Comparison of ENCODE assay signal across 15 cellular contexts in the genomic region with DNA sequence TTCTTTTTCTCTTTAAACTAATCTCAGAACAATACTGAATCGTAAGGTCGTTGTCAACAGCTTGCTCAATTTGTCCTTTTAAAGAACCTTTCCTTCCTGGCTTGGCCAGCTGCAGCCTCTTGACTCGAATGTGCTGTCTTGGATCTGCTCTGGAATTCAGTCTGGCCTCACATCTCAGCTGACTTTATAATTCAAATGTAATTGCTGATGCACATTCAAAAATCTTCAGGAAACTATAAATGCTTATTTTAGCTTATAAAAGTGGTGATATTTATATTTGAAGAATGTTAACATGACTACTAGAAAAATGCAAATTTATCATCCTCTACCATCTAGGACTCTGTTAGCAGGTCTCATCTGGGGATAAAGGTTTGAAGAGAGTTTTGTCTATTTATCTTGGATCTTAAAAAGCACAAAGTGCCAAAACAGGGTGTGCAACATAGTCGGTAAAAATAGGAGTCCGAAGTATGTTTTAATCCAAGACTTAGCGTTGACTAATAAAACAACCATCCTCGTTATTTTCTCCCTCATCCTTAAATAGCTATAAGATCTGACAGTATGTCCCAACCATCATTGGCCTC.
DNase-seq lines count a peak whose midpoint lies in the region; ATAC-seq, FAIRE-seq and TF ChIP-seq lines count a peak whose summit lies in the region.
"Had no signal": no experiment of that assay in that cellular context is flagged by ENCODE, and none has a peak within 500 bp of the region (broad histone marks: within the 10 kb centered on the region; RNA-seq: fewer than 3 reads in every experiment).

No MANE protein-coding gene starts in this region.

- no peak overlapping the region for H3K14ac ChIP-seq in mesenchymal stem cell (ENCODE audit: low read length in 2 of 2)

- no peak overlapping the region for H3K4ac ChIP-seq in mesenchymal stem cell (ENCODE audit: low read depth in 1 of 2, low read length in 2 of 2)

- H3K9me3 ChIP-seq in esophagus squamous epithelium = no peaks in the 10 kb centered on the region
- no peaks in the 10 kb centered on the region for H3K9me3 ChIP-seq in mesenchymal stem cell (ENCODE audit: control insufficient read depth, low read length)
- no peaks in the 10 kb centered on the region for H3K9me3 ChIP-seq in thoracic aorta

- H3K27me3 ChIP-seq in esophagus squamous epithelium = no peaks in the 10 kb centered on the region
- no peaks in the 10 kb centered on the region for H3K27me3 ChIP-seq in mesenchymal stem cell (ENCODE audit: control insufficient read depth in 1 of 2, insufficient read depth in 1 of 2, low read length in 2 of 2)
- no peaks in the 10 kb centered on the region for H3K27me3 ChIP-seq in thoracic aorta (replicated peaks; ENCODE audit: insufficient read depth)

- H3K36me3 ChIP-seq in esophagus squamous epithelium = no peaks in the 10 kb centered on the region
- no peaks in the 10 kb centered on the region for H3K36me3 ChIP-seq in mesenchymal stem cell (ENCODE audit: control insufficient read depth in 1 of 2, insufficient read depth in 2 of 2, low read depth in 1 of 2, low read length in 2 of 2)
- H3K36me3 ChIP-seq in thoracic aorta = no peaks in the 10 kb centered on the region

- H2AFZ ChIP-seq in mesenchymal stem cell (ENCODE audit: low read depth, low read length) = no peak overlapping the region

- H2AK5ac ChIP-seq in mesenchymal stem cell (ENCODE audit: low read length, severe bottlenecking) = no peak overlapping the region

- H3K4me1 ChIP-seq in esophagus squamous epithelium (peaks cover 0 to 25% (median 8%) of the 10 kb centered on the region in 3 donors), mesenchymal stem cell (ENCODE audit: control insufficient read depth, insufficient read depth, low read depth, low read length) (peaks cover 4% of the 10 kb centered on the region), thoracic aorta (ENCODE audit: control insufficient read depth in 1 of 2, low read depth in 2 of 2) (peaks cover 27 to 48% of the 10 kb centered on the region in 2 donors)

- H2BK15ac ChIP-seq in mesenchymal stem cell (ENCODE audit: low read depth, poor library complexity, severe bottlenecking) = no peak overlapping the region

- no peak overlapping the region for H2BK5ac ChIP-seq in mesenchymal stem cell (ENCODE audit: low read depth, low read length, poor library complexity, severe bottlenecking)

- no peaks in the 10 kb centered on the region for H3K79me1 ChIP-seq in mesenchymal stem cell (replicated peaks; ENCODE audit: low read length, poor library complexity, severe bottlenecking)

- peak overlapping the region in 1 of 2 experiments; percentile 17 for H2BK12ac ChIP-seq in mesenchymal stem cell (ENCODE audit: low read length in 2 of 2)

- H3K27ac ChIP-seq in esophagus squamous epithelium (peak overlapping the region; percentile 39 to 87 (median 69)), mesenchymal stem cell (ENCODE audit: low read length, poor library complexity, severe bottlenecking) (no peak overlapping the region), thoracic aorta (peak overlapping the region; percentile 70 to 84)
- H3K27ac ChIP-seq: RWPE1 had no signal

- H3K18ac ChIP-seq in mesenchymal stem cell (ENCODE audit: low read depth in 1 of 2, low read length in 2 of 2) = peak overlapping the region in 1 of 2 experiments; percentile 3

- H4K8ac ChIP-seq in mesenchymal stem cell (ENCODE audit: low read length) = no peak overlapping the region

- no peak for TF ChIP-seq CTCF in esophagus squamous epithelium (IDR thresholded peaks at IDR 0.05)
- TF ChIP-seq CTCF in thoracic aorta (IDR thresholded peaks at IDR 0.05) = no peak
- TF ChIP-seq CTCF in D721Med (IDR thresholded peaks at IDR 0.05; ENCODE audit: insufficient read depth, missing control alignments) = no peak

- H3K23ac ChIP-seq in mesenchymal stem cell (ENCODE audit: low read length in 2 of 2) = no peak overlapping the region

- H3K4me3 ChIP-seq in esophagus squamous epithelium = no peak overlapping the region
- H3K4me3 ChIP-seq in mesenchymal stem cell (ENCODE audit: insufficient read depth in 1 of 2, low read depth in 1 of 2, low read length in 2 of 2) = peak overlapping the region in 1 of 2 experiments; percentile 15
- no peak overlapping the region for H3K4me3 ChIP-seq in thoracic aorta

- peak overlapping the region; percentile 59 for H3K9ac ChIP-seq in mesenchymal stem cell (ENCODE audit: low read length)

- TF ChIP-seq POLR2A in esophagus squamous epithelium (IDR thresholded peaks at IDR 0.05) = no peak

- intact Hi-C loops in esophagus squamous epithelium (cut with DNase I) = loop anchor here (10.0 kb wide), 2 partner anchors 602 to 1078 kb away; no protein-coding TSS in a partner anchor

- DNase-seq in HCEC 1CT = peak; percentile 59
- no peak for DNase-seq in esophagus squamous epithelium (lab: John Stamatoyannopoulos, UW)
- no peak for DNase-seq in mesenchymal stem cell
- no peak for DNase-seq in thoracic aorta (ENCODE audit: low spot score)
- DNase-seq in NCI-H226 = no peak
- no peak for DNase-seq in activated CD4-positive, alpha-beta T cell treated with anti-CD3 and anti-CD28 coated beads for 48 hours
- DNase-seq in D721Med (ENCODE audit: insufficient read length, low spot score) = no peak
- DNase-seq: activated CD4-positive, alpha-beta T cell treated with anti-CD3 and anti-CD28 coated beads for 36 hours; activated naive CD8-positive, alpha-beta T cell treated with anti-CD3 and anti-CD28 coated beads, Interleukin-2, amount 50 U/mL, for 24 hours; activated T-cell treated with anti-CD3 and anti-CD28 coated beads, Interleukin-2, amount 50 U/mL, for 24 hours; DND-41; mammary epithelial cell had no signal

- peak; percentile 47 for ATAC-seq in thoracic aorta (ENCODE audit: insufficient number of reproducible peaks, low FRiP score, low read depth)
- no peak for ATAC-seq in GM18502 (IDR thresholded peaks at IDR 0.05; ENCODE audit: poor library complexity, unreplicated experiment)
- ATAC-seq: activated CD4-positive, alpha-beta T cell treated with anti-CD3 and anti-CD28 coated beads for 36 hours; activated naive CD8-positive, alpha-beta T cell treated with anti-CD3 and anti-CD28 coated beads, Interleukin-2, amount 50 U/mL, for 24 hours had no signal

- H3K4me2 ChIP-seq in mesenchymal stem cell (ENCODE audit: low read length, poor library complexity, severe bottlenecking) = no peak overlapping the region

- no peak overlapping the region for H4K91ac ChIP-seq in mesenchymal stem cell (ENCODE audit: low read length)

- 45 to 54% methylated on average over 7 of the region's 7 CpGs for WGBS in esophagus squamous epithelium, 2 donors
- 69% methylated on average over 7 of the region's 7 CpGs for WGBS in mesenchymal stem cell

- H2BK120ac ChIP-seq in mesenchymal stem cell (ENCODE audit: low read depth, low read length) = no peak overlapping the region

- FAIRE-seq in D721Med (lab: Jason Lieb, UNC) = no peak
- FAIRE-seq: colon had no signal
